Comparison of ENCODE assay signal across 1 cellular context in genomic region chr2:23436346-23437099, GRCh38.
TF ChIP-seq lines count a peak whose summit lies in the region.

No MANE protein-coding gene starts in this region.

TF ChIP-seq in IMR-90, 13 proteins besides CTCF, POLR2A, EP300 and RAD21 (continued from another document):
- TF ChIP-seq USF2 (IDR thresholded peaks at IDR 0.05; ENCODE audit: low read depth, low read length) (no peak), MXI1 (IDR thresholded peaks at IDR 0.05; ENCODE audit: borderline replicate concordance, low read depth, low read length) (no peak)
